Comparison of ENCODE assay signal across 2 cellular contexts in the genomic region with DNA sequence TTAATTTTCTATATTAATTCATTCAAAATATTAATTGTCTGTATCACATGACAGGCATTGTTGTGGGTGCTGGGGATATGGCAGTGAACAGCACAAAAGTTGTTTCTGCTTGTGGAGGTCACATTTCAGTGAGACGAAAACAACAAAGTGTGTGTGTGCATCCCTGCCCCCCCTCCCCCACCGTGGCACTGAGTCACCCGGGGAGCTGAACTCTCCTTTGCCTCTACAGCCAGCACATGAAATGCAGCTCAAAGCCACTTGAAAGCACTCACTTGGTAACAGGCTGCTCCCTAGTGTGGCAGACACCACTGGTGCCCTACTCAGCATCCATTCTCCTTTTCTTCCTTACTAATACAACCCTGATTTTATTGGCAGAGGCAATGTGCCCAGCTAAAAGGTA.
TF ChIP-seq lines count a peak whose summit lies in the region.

No MANE protein-coding gene starts in this region.

TF ChIP-seq in HCT116, 20 proteins besides CTCF, POLR2A, EP300 and RAD21:
- TF ChIP-seq ZFX (IDR thresholded peaks at IDR 0.05) (no peak), JUND (IDR thresholded peaks at IDR 0.05) (0 out of 2 replicates have a peak, but pooled peaks have one; percentile 23)

TF ChIP-seq in GM12878, 131 proteins besides CTCF, POLR2A, EP300 and RAD21:
- TF ChIP-seq BCL11A (IDR thresholded peaks at IDR 0.05; ENCODE audit: low read depth, low read length) (no peak), TAF1 (IDR thresholded peaks at IDR 0.05; ENCODE audit: borderline replicate concordance, low read depth, low read length) (no peak), FOS (IDR thresholded peaks at IDR 0.05; ENCODE audit: borderline replicate concordance, extremely low read depth, insufficient read length) (no peak), BRCA1 (IDR thresholded peaks at IDR 0.05; ENCODE audit: low read depth, low read length) (no peak), POLR2AphosphoS5 (IDR thresholded peaks at IDR 0.05; ENCODE audit: low read length) (no peak), SREBF2 (IDR thresholded peaks at IDR 0.05; ENCODE audit: low read length) (no peak), YY1 (IDR thresholded peaks at IDR 0.05; ENCODE audit: low read depth, low read length) (no peak), PML (IDR thresholded peaks at IDR 0.05; ENCODE audit: low read length) (no peak), TARDBP (IDR thresholded peaks at IDR 0.05; ENCODE audit: borderline replicate concordance) (no peak)
TF ChIP-seq in GM12878: peak in this region for 0.
